Comparison of ENCODE assay signal across 7 cellular contexts in the genomic region with DNA sequence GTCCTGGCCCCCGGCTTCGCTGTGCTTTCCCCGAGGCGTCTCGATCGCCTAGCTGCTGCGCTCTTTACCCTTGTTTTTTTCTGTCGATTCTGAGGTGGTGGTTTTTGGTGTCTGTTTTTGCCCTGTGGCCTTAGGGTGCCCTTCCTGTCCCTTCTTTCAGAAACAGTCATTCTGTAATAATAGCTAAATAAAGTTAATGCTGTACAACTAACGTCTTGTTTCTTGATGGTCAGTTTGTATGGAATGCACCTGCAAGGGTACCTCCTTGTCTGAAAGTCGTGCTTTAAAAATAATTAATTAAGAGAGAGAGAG. TPM values are rescaled to one million over a fixed set of nuclear protein-coding genes. Genes with fewer than 3 reads are reported as not detected.
A peak's percentile ranks its signal among the peaks of the same experiment; 100 is the strongest.
DNase-seq lines count a peak whose midpoint lies in the region; ATAC-seq and TF ChIP-seq lines count a peak whose summit lies in the region.

No MANE protein-coding gene starts in this region.

- H3K36me3 Mint-ChIP-seq in effector memory CD8-positive, alpha-beta T cell (ENCODE audit: insufficient read depth): peaks cover 36% of the 10 kb centered on the region

- H3K27me3 ChIP-seq in parathyroid adenoma (ENCODE audit: control insufficient read depth, insufficient read depth, low read length): no peaks in the 10 kb centered on the region

- H3K36me3 ChIP-seq in parathyroid adenoma (ENCODE audit: control insufficient read depth, insufficient read depth, low read length): no peaks in the 10 kb centered on the region

- no peaks in the 10 kb centered on the region for H3K9me3 ChIP-seq in parathyroid adenoma (ENCODE audit: control insufficient read depth, low read length)

- H3K27ac ChIP-seq in parathyroid adenoma: peak overlapping the region; percentile 75

- no peaks in the 10 kb centered on the region for H3K9me3 Mint-ChIP-seq in effector memory CD8-positive, alpha-beta T cell

- H2AFZ ChIP-seq in parathyroid adenoma: peak overlapping the region; percentile 87

- peak overlapping the region; percentile 73 for H3K4me3 ChIP-seq in Jurkat, Clone E6-1 (ENCODE audit: low read length)
- H3K4me3 ChIP-seq in parathyroid adenoma (ENCODE audit: low read depth, low read length): peak overlapping the region; percentile 96

- ATAC-seq in GM21367 (IDR thresholded peaks at IDR 0.05; ENCODE audit: unreplicated experiment): peak; percentile 27
- no peak for ATAC-seq in effector memory CD8-positive, alpha-beta T cell (replicated peaks)
- ATAC-seq in GM19324 (IDR thresholded peaks at IDR 0.05; ENCODE audit: low FRiP score, unreplicated experiment): no peak

- peak overlapping the region; percentile 94 to 96 for H3K4me3 Mint-ChIP-seq in effector memory CD8-positive, alpha-beta T cell

- H3K4me1 Mint-ChIP-seq in effector memory CD8-positive, alpha-beta T cell (ENCODE audit: low read depth in 2 of 2): peaks cover 18 to 31% of the 10 kb centered on the region in 2 donors

- H3K9ac ChIP-seq in parathyroid adenoma: peak overlapping the region; percentile 84

- no peak for TF ChIP-seq CTCF in parathyroid adenoma (IDR thresholded peaks at IDR 0.05)

- H3K4me1 ChIP-seq in parathyroid adenoma: peaks cover 2% of the 10 kb centered on the region

- no peak for DNase-seq in Jurkat, Clone E6-1 (ENCODE audit: low read depth, low spot score)
- no peak for DNase-seq in effector memory CD8-positive, alpha-beta T cell
- DNase-seq in CD1c-positive myeloid dendritic cell (ENCODE audit: extremely low spot score) (no peak), SW480 (ENCODE audit: low spot score) (no peak)

- H3K79me2 ChIP-seq in parathyroid adenoma: peaks cover 8% of the 10 kb centered on the region

- H3K4me2 ChIP-seq in parathyroid adenoma (ENCODE audit: low read length): peak overlapping the region; percentile 70

- peak overlapping the region; percentile 99 for H3K27ac Mint-ChIP-seq in effector memory CD8-positive, alpha-beta T cell

- H3K27me3 Mint-ChIP-seq in effector memory CD8-positive, alpha-beta T cell: no peaks in the 10 kb centered on the region

RNA-seq across cellular contexts. Expression of gene FIP1L1, which starts 0.7 kb away (rescaled TPM):
- 112 TPM for polyA plus RNA-seq in Jurkat, Clone E6-1 (2012; ENCODE audit: insufficient read depth, insufficient read length)

RNA-seq across cellular contexts. Expression of gene SCFD2, which starts 12.3 kb away (rescaled TPM):
- 17.4 TPM for polyA plus RNA-seq in Jurkat, Clone E6-1 (2012; ENCODE audit: insufficient read depth, insufficient read length)
